In genomic region chr13:91922969-91923592, GRCh38 we compare ENCODE assay signal across 14 cellular contexts.
DNase-seq lines count a peak whose midpoint lies in the region; ATAC-seq, FAIRE-seq and TF ChIP-seq lines count a peak whose summit lies in the region.
"Had no signal": no experiment of that assay in that cellular context is flagged by ENCODE, and none has a peak within 500 bp of the region (broad histone marks: within the 10 kb centered on the region; RNA-seq: fewer than 3 reads in every experiment).

No MANE protein-coding gene starts in this region.

- H3K4me3 ChIP-seq in pancreas = no peak overlapping the region
- H3K4me3 ChIP-seq: lower lobe of right lung had no signal

- no peaks in the 10 kb centered on the region for H3K36me3 ChIP-seq in pancreas
- H3K36me3 ChIP-seq: lower lobe of right lung had no signal

- H3K27ac ChIP-seq in VCaP (no peak overlapping the region), pancreas (no peak overlapping the region)
- H3K27ac ChIP-seq: lower lobe of right lung had no signal

- no peaks in the 10 kb centered on the region for H3K4me1 ChIP-seq in pancreas
- H3K4me1 ChIP-seq: lower lobe of right lung had no signal

- FAIRE-seq in D721Med (lab: Jason Lieb, UNC) = no peak
- FAIRE-seq in pancreas (lab: Jason Lieb, UNC) = no peak

- no peaks in the 10 kb centered on the region for H3K9me3 ChIP-seq in pancreas
- H3K9me3 ChIP-seq: lower lobe of right lung had no signal

- WGBS in pancreas, 2 donors = 57 to 65% methylated on average over 6 of the region's 6 CpGs

- intact Hi-C loops in pancreas (cut with DNase I) = no loop called here

- no peaks in the 10 kb centered on the region for H3K27me3 ChIP-seq in pancreas

- TF ChIP-seq CTCF in D721Med (IDR thresholded peaks at IDR 0.05; ENCODE audit: insufficient read depth, missing control alignments) = peak; percentile 19
- peak; percentile 69 for TF ChIP-seq CTCF in VCaP (conservative IDR thresholded peaks at IDR 0.05)
- no peak for TF ChIP-seq CTCF in pancreas (IDR thresholded peaks at IDR 0.05)

- no peak for ATAC-seq in pancreas
- no peak for ATAC-seq in GM21723 (IDR thresholded peaks at IDR 0.05; ENCODE audit: unreplicated experiment)
- ATAC-seq: lower lobe of right lung had no signal

- DNase-seq in D721Med (ENCODE audit: insufficient read length, low spot score) = no peak
- DNase-seq in HT-29 (ENCODE audit: low spot score) = peak; percentile 28
- peak; percentile 23 for DNase-seq in left kidney (ENCODE audit: low read depth, low spot score)
- DNase-seq in pancreas = no peak
- DNase-seq in activated CD8-positive, alpha-beta memory T cell treated with anti-CD3 and anti-CD28 coated beads, Interleukin-2, amount 50 U/mL, for 4 hours = no peak
- DNase-seq in stimulated activated CD4-positive, alpha-beta T cell treated with anti-CD3 and anti-CD28 coated beads, Interleukin-2, amount 100 ng/mL, for 24 hours = no peak
- DNase-seq: activated CD8-positive, alpha-beta memory T cell treated with anti-CD3 and anti-CD28 coated beads for 24 hours; activated gamma-delta T cell; GOT3; lower lobe of right lung; NCI-H226; RPMI8226 had no signal

Comparison
In these comparisons a context has a peak if more than half of its experiments do, and no peak if none do; other contexts are left out.
1. DNase-seq: peak in HT-29 (single experiment) and left kidney (single experiment); none in D721Med (single experiment), pancreas (0 of 6), activated CD8-positive, alpha-beta memory T cell treated with anti-CD3 and anti-CD28 coated beads, Interleukin-2, amount 50 U/mL, for 4 hours (single experiment) and stimulated activated CD4-positive, alpha-beta T cell treated with anti-CD3 and anti-CD28 coated beads, Interleukin-2, amount 100 ng/mL, for 24 hours (0 of 2).
2. CTCF ChIP-seq: peak in D721Med (single experiment) and VCaP (single experiment); none in pancreas (0 of 4).